Comparison of ENCODE assay signal across 11 cellular contexts in the genomic region with DNA sequence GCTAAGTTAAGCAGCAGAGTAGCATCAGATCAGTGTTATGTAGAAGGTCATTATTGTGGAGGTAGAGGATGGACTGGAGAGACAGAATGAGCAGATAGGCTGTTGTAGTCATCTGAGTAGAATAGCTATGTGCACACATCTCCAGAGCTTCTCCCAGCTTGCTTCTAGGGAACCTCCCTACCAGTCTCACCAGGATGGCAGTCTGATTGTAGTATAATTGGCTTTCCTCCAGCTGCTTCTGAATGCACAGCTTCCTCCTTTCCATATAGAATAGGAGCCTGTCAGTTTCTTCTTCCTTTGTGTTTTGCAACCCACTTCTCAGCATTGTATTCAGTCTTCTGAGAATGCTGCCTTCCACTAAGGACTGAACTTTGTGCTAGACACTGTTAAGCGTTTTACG. TPM values are rescaled to one million over a fixed set of nuclear protein-coding genes. Genes with fewer than 3 reads are reported as not detected.
DNase-seq lines count a peak whose midpoint lies in the region; ATAC-seq, FAIRE-seq and TF ChIP-seq lines count a peak whose summit lies in the region.
"Had no signal": no experiment of that assay in that cellular context is flagged by ENCODE, and none has a peak within 500 bp of the region (broad histone marks: within the 10 kb centered on the region; RNA-seq: fewer than 3 reads in every experiment).

No MANE protein-coding gene starts in this region.

- CTCF ChIA-PET in activated CD4-positive, alpha-beta memory T cell treated with anti-CD3 and anti-CD28 coated beads, Interleukin-2, amount 10 ng/mL, durations not matched to agents 7 days and 5 days (lab: Charles Lee), result interaction anchor here (0.9 to 5.7 kb wide), 4 partner anchors 15 to 138 kb away, joined by 3 to 36 read pairs (median 4); no protein-coding TSS in a partner anchor

- peaks cover 60% of the 10 kb centered on the region for H3K4me1 Mint-ChIP-seq in activated naive CD4-positive, alpha-beta T cell treated with anti-CD3 and anti-CD28 coated beads, Interleukin-2, amount 50 U/mL, for 24 hours
- H3K4me1 Mint-ChIP-seq in activated CD4-positive, alpha-beta memory T cell treated with anti-CD3 and anti-CD28 coated beads, Interleukin-2, amount 10 ng/mL, durations not matched to agents 7 days and 5 days, result peaks cover 54% of the 10 kb centered on the region

- no peaks in the 10 kb centered on the region for H3K27me3 ChIP-seq in right atrium auricular region
- H3K27me3 ChIP-seq: SJSA1 had no signal

- no peak for ATAC-seq in activated naive CD4-positive, alpha-beta T cell treated with anti-CD3 and anti-CD28 coated beads, Interleukin-2, amount 50 U/mL, for 72 hours
- ATAC-seq in left lobe of liver (no peak), GM21360 (IDR thresholded peaks at IDR 0.05; ENCODE audit: unreplicated experiment) (no peak)

- no peak overlapping the region for H3K4me3 ChIP-seq in right atrium auricular region
- H3K4me3 ChIP-seq: lung, SJSA1 had no signal

- H3K27me3 Mint-ChIP-seq in activated naive CD4-positive, alpha-beta T cell treated with anti-CD3 and anti-CD28 coated beads, Interleukin-2, amount 50 U/mL, for 24 hours, result no peaks in the 10 kb centered on the region
- H3K27me3 Mint-ChIP-seq in activated CD4-positive, alpha-beta memory T cell treated with anti-CD3 and anti-CD28 coated beads, Interleukin-2, amount 10 ng/mL, durations not matched to agents 7 days and 5 days, result no peaks in the 10 kb centered on the region

- POLR2A ChIA-PET in activated CD4-positive, alpha-beta memory T cell treated with anti-CD3 and anti-CD28 coated beads, Interleukin-2, amount 10 ng/mL, durations not matched to agents 7 days and 5 days (lab: Charles Lee), result interaction anchor here (0.8 to 15.2 kb wide), 5 partner anchors 10 to 85 kb away, joined by 3 to 263 read pairs (median 20); partner anchors contain the start of genes ESPL1 and ITGB7

- peaks cover 0 to 44% of the 10 kb centered on the region in 2 donors for H3K4me1 ChIP-seq in right atrium auricular region

- FAIRE-seq in GM19239 (lab: Jason Lieb, UNC), result no peak

- H3K27ac ChIP-seq in right atrium auricular region, result no peak overlapping the region
- H3K27ac ChIP-seq: SJSA1 had no signal

- H3K36me3 ChIP-seq in right atrium auricular region, result peaks cover 58% of the 10 kb centered on the region

- H3K36me3 Mint-ChIP-seq in activated naive CD4-positive, alpha-beta T cell treated with anti-CD3 and anti-CD28 coated beads, Interleukin-2, amount 50 U/mL, for 24 hours, result peaks cover 14% of the 10 kb centered on the region
- H3K36me3 Mint-ChIP-seq in activated naive CD4-positive, alpha-beta T cell treated with anti-CD3 and anti-CD28 coated beads, Interleukin-2, amount 50 U/mL, for 72 hours, result peaks cover 32 to 36% of the 10 kb centered on the region in 2 donors
- peaks cover 58% of the 10 kb centered on the region for H3K36me3 Mint-ChIP-seq in activated CD4-positive, alpha-beta memory T cell treated with anti-CD3 and anti-CD28 coated beads, Interleukin-2, amount 10 ng/mL, durations not matched to agents 7 days and 5 days (ENCODE audit: low read depth)

- peak overlapping the region; percentile 99 for H3K4me3 Mint-ChIP-seq in activated naive CD4-positive, alpha-beta T cell treated with anti-CD3 and anti-CD28 coated beads, Interleukin-2, amount 50 U/mL, for 24 hours
- peak overlapping the region; percentile 84 for H3K4me3 Mint-ChIP-seq in activated CD4-positive, alpha-beta memory T cell treated with anti-CD3 and anti-CD28 coated beads, Interleukin-2, amount 10 ng/mL, durations not matched to agents 7 days and 5 days

- no peaks in the 10 kb centered on the region for H3K9me3 Mint-ChIP-seq in activated naive CD4-positive, alpha-beta T cell treated with anti-CD3 and anti-CD28 coated beads, Interleukin-2, amount 50 U/mL, for 24 hours
- H3K9me3 Mint-ChIP-seq in activated naive CD4-positive, alpha-beta T cell treated with anti-CD3 and anti-CD28 coated beads, Interleukin-2, amount 50 U/mL, for 72 hours, result no peaks in the 10 kb centered on the region
- H3K9me3 Mint-ChIP-seq in activated CD4-positive, alpha-beta memory T cell treated with anti-CD3 and anti-CD28 coated beads, Interleukin-2, amount 10 ng/mL, durations not matched to agents 7 days and 5 days, result no peaks in the 10 kb centered on the region

- no peak for TF ChIP-seq CTCF in right atrium auricular region (IDR thresholded peaks at IDR 0.05)

- H3K27ac Mint-ChIP-seq in activated naive CD4-positive, alpha-beta T cell treated with anti-CD3 and anti-CD28 coated beads, Interleukin-2, amount 50 U/mL, for 24 hours, result peak overlapping the region; percentile 2
- no peak overlapping the region for H3K27ac Mint-ChIP-seq in activated naive CD4-positive, alpha-beta T cell treated with anti-CD3 and anti-CD28 coated beads, Interleukin-2, amount 50 U/mL, for 72 hours
- H3K27ac Mint-ChIP-seq in activated CD4-positive, alpha-beta memory T cell treated with anti-CD3 and anti-CD28 coated beads, Interleukin-2, amount 10 ng/mL, durations not matched to agents 7 days and 5 days, result peak overlapping the region; percentile 6

- DNase-seq in activated naive CD4-positive, alpha-beta T cell treated with anti-CD3 and anti-CD28 coated beads, Interleukin-2, amount 50 U/mL, for 72 hours (ENCODE audit: low spot score in 2 of 2), result no peak
- peak; percentile 13 for DNase-seq in activated CD4-positive, alpha-beta memory T cell treated with anti-CD3 and anti-CD28 coated beads, Interleukin-2, amount 10 ng/mL, durations not matched to agents 7 days and 5 days
- peak; percentile 11 for DNase-seq in left lobe of liver (ENCODE audit: low spot score)
- no peak for DNase-seq in mesenteric fat pad (ENCODE audit: low spot score)
- DNase-seq in right atrium auricular region (ENCODE audit: low spot score), result no peak
- no peak for DNase-seq in GM19239 (ENCODE audit: insufficient read length, low spot score)
- DNase-seq: caudate nucleus had no signal

- no peaks in the 10 kb centered on the region for H3K9me3 ChIP-seq in right atrium auricular region
- H3K9me3 ChIP-seq: SJSA1 had no signal

RNA-seq across cellular contexts. Expression of gene CSAD, which starts 2.1 kb away (rescaled TPM):
- total RNA-seq in activated naive CD4-positive, alpha-beta T cell treated with anti-CD3 and anti-CD28 coated beads, Interleukin-2, amount 50 U/mL, for 72 hours, result 10 to 100 TPM; 24.4 to 55.8 TPM
- total RNA-seq in activated CD4-positive, alpha-beta memory T cell treated with anti-CD3 and anti-CD28 coated beads, Interleukin-2, amount 10 ng/mL, durations not matched to agents 7 days and 5 days, result 10 to 100 TPM; 28.6 to 31.0 TPM
- total RNA-seq in left lobe of liver (53.6 TPM), mesenteric fat pad (296 TPM), right atrium auricular region (1 to 10 TPM; 3.4 to 4.9 TPM)

RNA-seq across cellular contexts. Expression of gene ZNF740, which starts 2.3 kb away (rescaled TPM):
- total RNA-seq in activated naive CD4-positive, alpha-beta T cell treated with anti-CD3 and anti-CD28 coated beads, Interleukin-2, amount 50 U/mL, for 72 hours, result 10 to 100 TPM; 36.8 to 43.2 TPM
- total RNA-seq in activated CD4-positive, alpha-beta memory T cell treated with anti-CD3 and anti-CD28 coated beads, Interleukin-2, amount 10 ng/mL, durations not matched to agents 7 days and 5 days, result 10 to 100 TPM; 33.7 to 45.5 TPM
- total RNA-seq in left lobe of liver (25.9 TPM), mesenteric fat pad (39.7 TPM), right atrium auricular region (1 to 10 TPM; 5.9 to 7.4 TPM)

RNA-seq across cellular contexts. Expression of gene ITGB7, which starts 24.2 kb away (rescaled TPM):
- total RNA-seq in activated naive CD4-positive, alpha-beta T cell treated with anti-CD3 and anti-CD28 coated beads, Interleukin-2, amount 50 U/mL, for 72 hours, result 10 to 100 TPM; 71.4 to 76.3 TPM
- total RNA-seq in activated CD4-positive, alpha-beta memory T cell treated with anti-CD3 and anti-CD28 coated beads, Interleukin-2, amount 10 ng/mL, durations not matched to agents 7 days and 5 days, result 100 to 1,000 TPM; 780 to 786 TPM
- total RNA-seq in left lobe of liver (8.6 TPM), mesenteric fat pad (2.3 TPM), right atrium auricular region (under 1 TPM in 1 of 2 donors, not detected in 1; 0.47 TPM)

RNA-seq across cellular contexts. Expression of gene RARG, which starts 49.2 kb away (rescaled TPM):
- total RNA-seq in activated naive CD4-positive, alpha-beta T cell treated with anti-CD3 and anti-CD28 coated beads, Interleukin-2, amount 50 U/mL, for 72 hours, result 10 to 100 TPM; 15.5 to 23.5 TPM
- total RNA-seq in activated CD4-positive, alpha-beta memory T cell treated with anti-CD3 and anti-CD28 coated beads, Interleukin-2, amount 10 ng/mL, durations not matched to agents 7 days and 5 days, result 10 to 100 TPM; 46.1 to 47.4 TPM
- 2.5 TPM for total RNA-seq in left lobe of liver
- 18.0 TPM for total RNA-seq in mesenteric fat pad
- 10 to 100 TPM; 14.8 to 15.0 TPM for total RNA-seq in right atrium auricular region

Comparison
In these comparisons a context has a peak if more than half of its experiments do, and no peak if none do; other contexts are left out.
1. H3K27ac Mint-ChIP-seq: peak in activated naive CD4-positive, alpha-beta T cell treated with anti-CD3 and anti-CD28 coated beads, Interleukin-2, amount 50 U/mL, for 24 hours (single experiment) and activated CD4-positive, alpha-beta memory T cell treated with anti-CD3 and anti-CD28 coated beads, Interleukin-2, amount 10 ng/mL, durations not matched to agents 7 days and 5 days (single experiment); none in activated naive CD4-positive, alpha-beta T cell treated with anti-CD3 and anti-CD28 coated beads, Interleukin-2, amount 50 U/mL, for 72 hours (0 of 2).
2. DNase-seq: peak in activated CD4-positive, alpha-beta memory T cell treated with anti-CD3 and anti-CD28 coated beads, Interleukin-2, amount 10 ng/mL, durations not matched to agents 7 days and 5 days (single experiment) and left lobe of liver (single experiment); none in activated naive CD4-positive, alpha-beta T cell treated with anti-CD3 and anti-CD28 coated beads, Interleukin-2, amount 50 U/mL, for 72 hours (0 of 2), mesenteric fat pad (single experiment), right atrium auricular region (single experiment) and GM19239 (single experiment).
3. RNA of gene ITGB7, which starts 24.2 kb away (total RNA-seq): 780 to 786 TPM in activated CD4-positive, alpha-beta memory T cell treated with anti-CD3 and anti-CD28 coated beads, Interleukin-2, amount 10 ng/mL, durations not matched to agents 7 days and 5 days; 71.4 to 76.3 TPM in activated naive CD4-positive, alpha-beta T cell treated with anti-CD3 and anti-CD28 coated beads, Interleukin-2, amount 50 U/mL, for 72 hours, 8.6 TPM in left lobe of liver (single experiment), 2.3 TPM in mesenteric fat pad (single experiment) and 0.47 TPM in right atrium auricular region; every median in the first group is over 10 times any median in the second.